In genomic region chr5:165066751-165067150, GRCh38 we compare ENCODE assay signal across 3 cellular contexts.
"Had no signal": no experiment of that assay in that cellular context is flagged by ENCODE, and none has a peak within 500 bp of the region (broad histone marks: within the 10 kb centered on the region; RNA-seq: fewer than 3 reads in every experiment).

No MANE protein-coding gene starts in this region.

- DNase-seq: GDM1, GF-D8 had no signal

- H3K4me3 ChIP-seq: GM12878 had no signal
